ENCODE assay signal across 8 cellular contexts in the genomic region with DNA sequence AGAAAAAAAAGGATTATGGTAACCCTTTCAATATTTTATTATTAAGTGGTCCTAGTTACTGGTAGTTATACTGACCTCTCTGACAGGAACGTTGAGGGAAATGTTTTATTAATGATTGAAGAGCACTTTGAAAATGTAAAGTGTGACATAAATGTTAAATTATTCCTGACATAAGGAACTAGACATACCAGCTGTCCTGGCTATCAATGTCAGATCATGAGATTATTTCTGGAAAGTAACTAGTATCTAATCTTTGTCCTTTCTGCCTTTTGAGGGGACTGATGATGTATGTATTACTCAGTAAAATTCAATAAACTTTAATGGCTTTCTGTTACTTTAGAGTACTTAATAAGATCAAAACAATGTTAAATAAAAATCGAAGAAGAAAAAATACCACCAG.
"Had no signal": no experiment of that assay in that cellular context is flagged by ENCODE, and none has a peak within 500 bp of the region (broad histone marks: within the 10 kb centered on the region; RNA-seq: fewer than 3 reads in every experiment).

No MANE protein-coding gene starts in this region.

- ATAC-seq: GM23338, HepG2 had no signal

- H3K4me3 ChIP-seq: GM23338 had no signal

- H3K27ac ChIP-seq: HL-60 had no signal

- DNase-seq: H9, HCEC 1CT, KBM-7 had no signal

- H2AFZ ChIP-seq: GM23338 had no signal

- FAIRE-seq: H1, H54, HepG2 had no signal

- H3K4me2 ChIP-seq: GM23338 had no signal
